ENCODE assay signal across 8 cellular contexts in the genomic region with DNA sequence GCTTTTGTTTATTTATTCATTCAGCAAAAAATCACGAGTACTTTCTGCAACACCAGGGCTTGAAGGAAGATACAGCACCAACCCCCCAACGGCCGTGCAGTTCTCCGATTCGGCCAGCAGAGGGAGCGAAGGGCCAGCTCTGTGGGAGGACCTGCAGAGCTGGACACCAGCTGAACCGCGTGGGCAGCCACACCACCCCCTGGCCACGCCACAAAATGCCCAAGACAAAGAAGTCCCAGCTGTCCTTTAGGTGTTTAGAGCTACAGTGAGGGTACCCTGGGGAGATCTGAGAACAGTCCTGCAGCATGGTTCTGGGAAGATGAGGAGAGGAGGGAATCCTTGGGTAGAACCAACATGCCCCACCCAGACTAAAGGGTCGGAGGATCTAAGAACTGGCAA.
DNase-seq lines count a peak whose midpoint lies in the region; ATAC-seq lines count a peak whose summit lies in the region.

No MANE protein-coding gene starts in this region.

- no peaks in the 10 kb centered on the region for H3K36me3 Mint-ChIP-seq in activated CD4-positive, alpha-beta memory T cell treated with anti-CD3 and anti-CD28 coated beads for 36 hours

- H3K4me1 Mint-ChIP-seq in activated CD4-positive, alpha-beta memory T cell treated with anti-CD3 and anti-CD28 coated beads for 36 hours (ENCODE audit: low read depth): peaks cover 8% of the 10 kb centered on the region

- CTCF ChIA-PET in activated CD4-positive, alpha-beta memory T cell treated with anti-CD3 and anti-CD28 coated beads for 36 hours (lab: Charles Lee): interaction anchor here (0.7 to 2.8 kb wide), 38 partner anchors 9 to 1528 kb away, joined by 3 to 17 read pairs (median 4); a partner anchor contains a TSS

- no peak overlapping the region for H3K27ac Mint-ChIP-seq in activated CD4-positive, alpha-beta memory T cell treated with anti-CD3 and anti-CD28 coated beads for 36 hours

- peak; percentile 83 for ATAC-seq in HG02943 (IDR thresholded peaks at IDR 0.05; ENCODE audit: low read depth, unreplicated experiment)

- POLR2A ChIA-PET in activated CD4-positive, alpha-beta memory T cell treated with anti-CD3 and anti-CD28 coated beads for 36 hours (lab: Charles Lee): no interaction called here

- intact Hi-C loops in activated CD4-positive, alpha-beta memory T cell treated with anti-CD3 and anti-CD28 coated beads for 36 hours (cut with micrococcal nuclease): loop anchor here (1.0 to 5.0 kb wide), 5 partner anchors 80 to 432 kb away; a partner anchor contains a TSS

- H3K9me3 Mint-ChIP-seq in activated CD4-positive, alpha-beta memory T cell treated with anti-CD3 and anti-CD28 coated beads for 36 hours: no peaks in the 10 kb centered on the region

- no peaks in the 10 kb centered on the region for H3K27me3 Mint-ChIP-seq in activated CD4-positive, alpha-beta memory T cell treated with anti-CD3 and anti-CD28 coated beads for 36 hours

- DNase-seq in NCI-H1436 (lab: John Stamatoyannopoulos, UW) (peak; percentile 24), NCI-H1436 treated with DMSO at 0.1 percent for 48 hours (lab: John Stamatoyannopoulos, UW) (no peak), NCI-H446 (lab: John Stamatoyannopoulos, UW) (peak; percentile 16 to 68), dermis microvascular lymphatic vessel endothelial cell (ENCODE audit: low read depth in 2 of 2) (peak; percentile 35 to 75), lung microvascular endothelial cell (ENCODE audit: low read depth in 2 of 2) (peak; percentile 78 to 84)
- peak; percentile 83 for DNase-seq in activated CD4-positive, alpha-beta memory T cell treated with anti-CD3 and anti-CD28 coated beads for 36 hours
- DNase-seq in stimulated activated CD8-positive, alpha-beta memory T cell treated with anti-CD3 and anti-CD28 coated beads, Interleukin-12 subunit alpha, Interleukin-12 subunit beta, amount 100 ng/mL, for 24 hours (ENCODE audit: extremely low read depth): peak; percentile 35

- no peak overlapping the region for H3K4me3 Mint-ChIP-seq in activated CD4-positive, alpha-beta memory T cell treated with anti-CD3 and anti-CD28 coated beads for 36 hours
